Comparison of ENCODE assay signal across 13 cellular contexts in genomic region chr20:34637245-34638185, GRCh38. TPM values are rescaled to one million over a fixed set of nuclear protein-coding genes. Genes with fewer than 3 reads are reported as not detected.
A peak's percentile ranks its signal among the peaks of the same experiment; 100 is the strongest.
DNase-seq lines count a peak whose midpoint lies in the region; ATAC-seq and TF ChIP-seq lines count a peak whose summit lies in the region.
"Had no signal": no experiment of that assay in that cellular context is flagged by ENCODE, and none has a peak within 500 bp of the region (broad histone marks: within the 10 kb centered on the region; RNA-seq: fewer than 3 reads in every experiment).

No MANE protein-coding gene starts in this region.

- peaks cover 0 to 22% (median 0%) of the 10 kb centered on the region in 4 donors for H3K36me3 ChIP-seq in sigmoid colon

- H3K27me3 Mint-ChIP-seq in MCF 10A (ENCODE audit: insufficient read depth, unreplicated experiment) = no peaks in the 10 kb centered on the region
- H3K27me3 Mint-ChIP-seq in effector memory CD8-positive, alpha-beta T cell = no peaks in the 10 kb centered on the region
- H3K27me3 Mint-ChIP-seq: central memory CD8-positive, alpha-beta T cell had no signal

- no peak for TF ChIP-seq POLR2A in sigmoid colon (IDR thresholded peaks at IDR 0.05)

- peak overlapping the region; percentile 72 for H3K27ac Mint-ChIP-seq in MCF 10A (ENCODE audit: low read depth, unreplicated experiment)
- H3K27ac Mint-ChIP-seq in effector memory CD8-positive, alpha-beta T cell = no peak overlapping the region

- 62% methylated on average over 6 of the region's 6 CpGs for WGBS in right cardiac atrium
- WGBS in sigmoid colon, 2 donors = 78 to 84% methylated on average over 6 of the region's 6 CpGs

- H3K9me3 ChIP-seq in right cardiac atrium (ENCODE audit: control insufficient read depth, low read length) (no peaks in the 10 kb centered on the region), sigmoid colon (no peaks in the 10 kb centered on the region)
- H3K9me3 ChIP-seq: Caco-2 had no signal

- no peaks in the 10 kb centered on the region for H3K9me3 Mint-ChIP-seq in MCF 10A (ENCODE audit: unreplicated experiment)
- no peaks in the 10 kb centered on the region for H3K9me3 Mint-ChIP-seq in effector memory CD8-positive, alpha-beta T cell
- H3K9me3 Mint-ChIP-seq: central memory CD8-positive, alpha-beta T cell had no signal

- no peak overlapping the region for H3K4me3 Mint-ChIP-seq in MCF 10A (ENCODE audit: unreplicated experiment)
- no peak overlapping the region for H3K4me3 Mint-ChIP-seq in effector memory CD8-positive, alpha-beta T cell
- H3K4me3 Mint-ChIP-seq: central memory CD8-positive, alpha-beta T cell had no signal

- intact Hi-C loops in MCF 10A (cut with micrococcal nuclease) (no loop called here), right cardiac atrium (cut with DNase I) (no loop called here), sigmoid colon (cut with DNase I) (no loop called here)

- peaks cover 35% of the 10 kb centered on the region for H3K36me3 Mint-ChIP-seq in MCF 10A (ENCODE audit: insufficient read depth, unreplicated experiment)
- peaks cover 39% of the 10 kb centered on the region for H3K36me3 Mint-ChIP-seq in effector memory CD8-positive, alpha-beta T cell (ENCODE audit: insufficient read depth)

- DNase-seq in EL (peak; percentile 62), MCF 10A (ENCODE audit: unreplicated experiment) (peak; percentile 80), right cardiac atrium (peak in 1 of 3 donors; percentile 54), sigmoid colon (peak; percentile 85), NK-92 (lab: John Stamatoyannopoulos, UW; ENCODE audit: unreplicated experiment) (no peak)
- DNase-seq in effector memory CD8-positive, alpha-beta T cell = no peak
- DNase-seq: activated CD4-positive, CD25-positive, alpha-beta regulatory T cell; Caco-2; kidney; stimulated activated CD4-positive, alpha-beta T cell treated with anti-CD3 and anti-CD28 coated beads, Interleukin-4, amount 100 ng/mL, for 24 hours had no signal

- H3K4me3 ChIP-seq in right cardiac atrium (ENCODE audit: low read length) = no peak overlapping the region
- H3K4me3 ChIP-seq in sigmoid colon = no peak overlapping the region

- ATAC-seq in right cardiac atrium (peak; percentile 86 to 91), GM18519 (IDR thresholded peaks at IDR 0.05; ENCODE audit: low FRiP score, unreplicated experiment) (no peak), GM21737 (IDR thresholded peaks at IDR 0.05; ENCODE audit: unreplicated experiment) (no peak)
- no peak for ATAC-seq in effector memory CD8-positive, alpha-beta T cell (replicated peaks)

- H3K4me1 ChIP-seq in right cardiac atrium (ENCODE audit: control insufficient read depth, insufficient read depth, low read length) = peaks cover 1% of the 10 kb centered on the region
- H3K4me1 ChIP-seq in sigmoid colon = no peaks in the 10 kb centered on the region

- BruUV-seq in MCF 10A (replicated peaks; lab: Mats Ljungman, UMichigan) = no TSS peak

- no peak for TF ChIP-seq EP300 in sigmoid colon (IDR thresholded peaks at IDR 0.05)

- H3K27me3 ChIP-seq in right cardiac atrium (ENCODE audit: control insufficient read depth, insufficient read depth) = no peaks in the 10 kb centered on the region
- no peaks in the 10 kb centered on the region for H3K27me3 ChIP-seq in sigmoid colon

- H3K4me1 Mint-ChIP-seq in MCF 10A (ENCODE audit: insufficient read depth, unreplicated experiment) = peaks cover 7% of the 10 kb centered on the region
- H3K4me1 Mint-ChIP-seq in effector memory CD8-positive, alpha-beta T cell (ENCODE audit: low read depth in 2 of 2) = peaks cover 0 to 7% of the 10 kb centered on the region in 2 donors
- H3K4me1 Mint-ChIP-seq: central memory CD8-positive, alpha-beta T cell had no signal

- POLR2A ChIA-PET in MCF 10A (lab: Yijun Ruan, JAX) = interaction anchor here (0.6 to 1.1 kb wide), 4 partner anchors 11 to 239 kb away, joined by 3 to 5 read pairs (median 4); partner anchors contain the start of genes ACSS2 and TP53INP2

- H3K27ac ChIP-seq in right cardiac atrium (ENCODE audit: low read length) = peak overlapping the region; percentile 90
- H3K27ac ChIP-seq in sigmoid colon = peak overlapping the region; percentile 56 to 70 (median 66)

- CTCF ChIA-PET in MCF 10A (lab: Yijun Ruan, JAX) = no interaction called here

- TF ChIP-seq CTCF in MCF 10A (IDR thresholded peaks at IDR 0.05; ENCODE audit: unreplicated experiment) (no peak), sigmoid colon (IDR thresholded peaks at IDR 0.05) (no peak)

RNA-seq across cellular contexts. Expression of gene PIGU, which starts 39.4 kb away (rescaled TPM):
- 14.2 and 14.5 TPM in 2 replicates for total RNA-seq in MCF 10A (2022)
- 10 to 100 TPM; 11.6 to 14.4 (median 13.6) TPM for total RNA-seq in right cardiac atrium
- 18.9 TPM for polyA plus RNA-seq in right cardiac atrium
- 10 to 100 TPM in 3 of 4 donors, 1 to 10 TPM in 1; 6.9 to 13.8 (median 11.9) TPM for total RNA-seq in sigmoid colon
- 10 to 100 TPM in 1 of 3 donors, 1 to 10 TPM in 2; 6.6 to 26.8 (median 8.6) TPM for polyA plus RNA-seq in sigmoid colon

Comparison
In these comparisons a context has a peak if more than half of its experiments do, and no peak if none do; other contexts are left out.
1. DNase-seq: peak in EL (single experiment), MCF 10A (single experiment) and sigmoid colon (single experiment); none in effector memory CD8-positive, alpha-beta T cell (0 of 3) and NK-92 (single experiment).
2. ATAC-seq: peak in right cardiac atrium (2 of 2); none in effector memory CD8-positive, alpha-beta T cell (single experiment), GM18519 (single experiment) and GM21737 (single experiment).